ENCODE assay signal across 18 cellular contexts in the genomic region with DNA sequence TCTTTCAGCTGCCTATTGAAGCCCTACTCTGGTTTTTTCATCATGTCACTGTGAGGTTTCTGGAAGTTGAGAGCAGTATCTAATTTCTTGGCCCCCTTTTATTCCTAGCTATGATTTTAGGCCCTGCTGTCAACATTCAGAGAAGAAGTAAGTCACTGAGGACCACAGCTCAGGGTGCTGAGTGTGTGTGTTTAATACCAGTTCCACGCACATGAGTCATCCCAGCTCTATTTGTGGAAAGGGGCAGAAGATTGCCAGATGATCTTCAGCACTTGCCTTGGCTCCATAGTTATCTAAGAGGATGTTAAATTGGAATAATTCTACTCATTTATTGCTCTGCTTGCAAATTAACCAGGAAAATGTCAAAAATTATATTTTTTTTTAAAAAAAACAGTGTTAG.
DNase-seq lines count a peak whose midpoint lies in the region; ATAC-seq and TF ChIP-seq lines count a peak whose summit lies in the region.
"Had no signal": no experiment of that assay in that cellular context is flagged by ENCODE, and none has a peak within 500 bp of the region (broad histone marks: within the 10 kb centered on the region; RNA-seq: fewer than 3 reads in every experiment).

No MANE protein-coding gene starts in this region.

- DNase-seq in EH (ENCODE audit: low read depth) = peak; percentile 80
- peak; percentile 24 for DNase-seq in PC-3
- DNase-seq in fibroblast of mammary gland (ENCODE audit: low read depth) = peak; percentile 51
- DNase-seq in osteoblast (ENCODE audit: insufficient read length, low spot score, missing footprints) = peak; percentile 61
- no peak for DNase-seq in 8988T
- no peak for DNase-seq in GM10266 (ENCODE audit: extremely low spot score)
- no peak for DNase-seq in NCI-H2196 (lab: John Stamatoyannopoulos, UW; ENCODE audit: unreplicated experiment)
- DNase-seq: amniotic stem cell; foreskin melanocyte; GDM1; NCI-H2171; NCI-H774; stimulated activated CD4-positive, alpha-beta T cell treated with anti-CD3 and anti-CD28 coated beads, Interleukin-2, amount 100 ng/mL, for 24 hours; stimulated activated naive CD8-positive, alpha-beta T cell treated with anti-CD3 and anti-CD28 coated beads, Interleukin-15, amount 100 ng/mL, for 72 hours; upper lobe of right lung had no signal

- H3K9me2 ChIP-seq in PC-3 (replicated peaks; ENCODE audit: low read length) = no peaks in the 10 kb centered on the region

- no peaks in the 10 kb centered on the region for H3K27me3 ChIP-seq in PC-3 (ENCODE audit: low read length)
- no peaks in the 10 kb centered on the region for H3K27me3 ChIP-seq in osteoblast (ENCODE audit: insufficient read depth, low read length)
- H3K27me3 ChIP-seq: upper lobe of right lung had no signal

- H3K4me3 ChIP-seq in PC-3 (ENCODE audit: low read length) = no peak overlapping the region
- no peak overlapping the region for H3K4me3 ChIP-seq in fibroblast of mammary gland (ENCODE audit: control insufficient read depth, low read depth, low read length)
- H3K4me3 ChIP-seq in osteoblast (ENCODE audit: insufficient read depth, low read length) = no peak overlapping the region
- H3K4me3 ChIP-seq: upper lobe of right lung had no signal

- H3K27ac ChIP-seq in PC-3 (ENCODE audit: low read length) = no peak overlapping the region
- no peak overlapping the region for H3K27ac ChIP-seq in osteoblast (ENCODE audit: low read depth, low read length)
- H3K27ac ChIP-seq: upper lobe of right lung had no signal

- H3K9me3 ChIP-seq in PC-3 (ENCODE audit: low read length) (no peaks in the 10 kb centered on the region), osteoblast (ENCODE audit: low read depth, low read length) (no peaks in the 10 kb centered on the region)
- H3K9me3 ChIP-seq: upper lobe of right lung had no signal

- no peaks in the 10 kb centered on the region for H3K36me3 ChIP-seq in PC-3 (ENCODE audit: low read depth, low read length)
- no peaks in the 10 kb centered on the region for H3K36me3 ChIP-seq in osteoblast (ENCODE audit: insufficient read depth, low read length)
- H3K36me3 ChIP-seq: upper lobe of right lung had no signal

- POLR2A ChIA-PET in PC-3 (lab: Charles Lee; ENCODE audit: unreplicated experiment) = interaction anchor here (0.7 kb wide), 1 partner anchor 66 kb away, joined by 5 read pairs; no protein-coding TSS in a partner anchor

- TF ChIP-seq CTCF in PC-3 (conservative IDR thresholded peaks at IDR 0.05; ENCODE audit: low read depth, low read length) (no peak), fibroblast of mammary gland (conservative IDR thresholded peaks at IDR 0.05; ENCODE audit: control insufficient read depth, insufficient read depth, low read depth, low read length) (no peak), osteoblast (IDR thresholded peaks at IDR 0.05; ENCODE audit: extremely low read depth, low read depth, low read length) (no peak), GM10266 (IDR thresholded peaks at IDR 0.05; ENCODE audit: control insufficient read depth, insufficient read depth, low read depth, missing control alignments) (no peak)

- ATAC-seq in PC-3 = peak; percentile 51; the same call in 1 of the 2 replicates
- ATAC-seq: left lobe of liver; Panc1; sciatic nerve; stimulated activated naive CD8-positive, alpha-beta T cell treated with anti-CD3 and anti-CD28 coated beads, Interleukin-15, amount 100 ng/mL, for 72 hours; upper lobe of right lung had no signal

- CTCF ChIA-PET in PC-3 (lab: Charles Lee) = no interaction called here

- BruUV-seq in PC-3 (replicated peaks; lab: Mats Ljungman, UMichigan) = no TSS peak

- H3F3A ChIP-seq in PC-3 (ENCODE audit: low read length, unreplicated experiment) = no peaks in the 10 kb centered on the region

- H4K20me1 ChIP-seq in PC-3 (ENCODE audit: low read length) (no peaks in the 10 kb centered on the region), osteoblast (ENCODE audit: insufficient read depth, low read length) (no peaks in the 10 kb centered on the region)

- H3K79me2 ChIP-seq in PC-3 (ENCODE audit: low read length) (no peaks in the 10 kb centered on the region), osteoblast (ENCODE audit: insufficient read depth, low read length) (no peaks in the 10 kb centered on the region)

- H3K4me1 ChIP-seq in PC-3 (ENCODE audit: insufficient read depth, low read length) (peaks cover 6% of the 10 kb centered on the region; the same call in 1 of the 2 replicates), osteoblast (ENCODE audit: insufficient read depth, low read length) (peaks cover 19% of the 10 kb centered on the region)
- H3K4me1 ChIP-seq: upper lobe of right lung had no signal

- H3K9ac ChIP-seq in PC-3 (ENCODE audit: low read length) = no peak overlapping the region

- H3K4me2 ChIP-seq in PC-3 (ENCODE audit: low read length) (no peak overlapping the region), osteoblast (ENCODE audit: insufficient read depth, low read length) (no peak overlapping the region)

- intact Hi-C loops in PC-3 (cut with micrococcal nuclease) = no loop called here

- H2AFZ ChIP-seq in PC-3 (ENCODE audit: low read length) = no peak overlapping the region
- H2AFZ ChIP-seq in osteoblast (ENCODE audit: low read length) = no peak overlapping the region

Comparison
In these comparisons a context has a peak if more than half of its experiments do, and no peak if none do; other contexts are left out.
1. DNase-seq: peak in EH (single experiment), PC-3 (single experiment), fibroblast of mammary gland (single experiment) and osteoblast (single experiment); none in 8988T (single experiment), GM10266 (single experiment) and NCI-H2196 (single experiment).